Comparison of ENCODE assay signal across 32 cellular contexts in genomic region chr5:158147227-158147626, GRCh38.
"Had no signal": no experiment of that assay in that cellular context is flagged by ENCODE, and none has a peak within 500 bp of the region (broad histone marks: within the 10 kb centered on the region; RNA-seq: fewer than 3 reads in every experiment).

No MANE protein-coding gene starts in this region.

- H3K4me1 ChIP-seq: body of pancreas, breast epithelium had no signal

- H3K36me3 ChIP-seq: adrenal gland, brain microvascular endothelial cell, breast epithelium, WERI-Rb-1 had no signal

- H3K9me3 ChIP-seq: adrenal gland, body of pancreas, breast epithelium had no signal

- DNase-seq: activated CD4-positive, alpha-beta memory T cell treated with anti-CD3 and anti-CD28 coated beads, Interleukin-2, amount 10 ng/mL, durations not matched to agents 7 days and 5 days; activated CD4-positive, alpha-beta T cell treated with anti-CD3 and anti-CD28 coated beads for 1 hour; activated CD4-positive, alpha-beta T cell treated with anti-CD3 and anti-CD28 coated beads for 36 hours; activated CD4-positive, alpha-beta T cell treated with anti-CD3 and anti-CD28 coated beads for 48 hours; activated CD4-positive, alpha-beta T cell treated with anti-CD3 and anti-CD28 coated beads, Interleukin-2, amount 10 ng/mL, durations not matched to agents 7 days and 5 days; activated CD4-positive, alpha-beta T cell treated with anti-CD3 and anti-CD28 coated beads, Interleukin-2, amount 50 U/mL, for 48 hours; activated CD4-positive, CD25-positive, alpha-beta regulatory T cell; activated CD8-positive, alpha-beta memory T cell treated with anti-CD3 and anti-CD28 coated beads for 24 hours; activated CD8-positive, alpha-beta memory T cell treated with anti-CD3 and anti-CD28 coated beads, Interleukin-2, amount 10 ng/mL, durations not matched to agents 7 days and 5 days; activated CD8-positive, alpha-beta memory T cell treated with anti-CD3 and anti-CD28 coated beads, Interleukin-2, amount 50 U/mL, for 48 hours; activated CD8-positive, alpha-beta T cell treated with anti-CD3 and anti-CD28 coated beads, Interleukin-2, amount 10 ng/mL, durations not matched to agents 7 days and 5 days; activated effector memory CD4-positive, alpha-beta T cell treated with Interleukin-2 at 50 U/mL for 16 hours; activated gamma-delta T cell; activated naive CD4-positive, alpha-beta T cell treated with anti-CD3 and anti-CD28 coated beads, Interleukin-2, amount 10 ng/mL, durations not matched to agents 7 days and 5 days; activated naive CD4-positive, alpha-beta T cell treated with Interleukin-2 at 50 U/mL for 16 hours; activated naive CD8-positive, alpha-beta T cell treated with anti-CD3 and anti-CD28 coated beads, Interleukin-2, amount 10 ng/mL, durations not matched to agents 7 days and 5 days; activated naive CD8-positive, alpha-beta T cell treated with anti-CD3 and anti-CD28 coated beads, Interleukin-2, amount 50 U/mL, for 24 hours; activated T-cell treated with anti-CD3 and anti-CD28 coated beads, Interleukin-2, amount 50 U/mL, for 24 hours; activated T-cell treated with anti-CD3 and anti-CD28 coated beads, Interleukin-2, amount 50 U/mL, for 48 hours; adrenal gland; amniotic stem cell; aorta; body of pancreas; brain microvascular endothelial cell; central memory CD4-positive, alpha-beta T cell; T-cell; T-helper 17 cell; T-helper 9 cell; WERI-Rb-1 had no signal

- H3K27me3 ChIP-seq: adrenal gland, body of pancreas, brain microvascular endothelial cell, breast epithelium had no signal

- H3K4me3 ChIP-seq: adrenal gland, body of pancreas, breast epithelium had no signal

- ATAC-seq: activated CD4-positive, alpha-beta T cell treated with anti-CD3 and anti-CD28 coated beads for 36 hours; activated CD4-positive, CD25-positive, alpha-beta regulatory T cell treated with anti-CD3 and anti-CD28 coated beads, Interleukin-2, amount 50 U/mL, for 24 hours; activated CD8-positive, alpha-beta memory T cell treated with anti-CD3 and anti-CD28 coated beads, Interleukin-2, amount 10 ng/mL, durations not matched to agents 7 days and 5 days; activated CD8-positive, alpha-beta T cell treated with anti-CD3 and anti-CD28 coated beads, Interleukin-2, amount 10 ng/mL, durations not matched to agents 7 days and 5 days; activated naive CD8-positive, alpha-beta T cell treated with anti-CD3 and anti-CD28 coated beads, Interleukin-2, amount 50 U/mL, for 24 hours; body of pancreas; T-cell; T-helper 17 cell; WTC11 had no signal
